8 cellular contexts compared by ENCODE assay signal in the genomic region with DNA sequence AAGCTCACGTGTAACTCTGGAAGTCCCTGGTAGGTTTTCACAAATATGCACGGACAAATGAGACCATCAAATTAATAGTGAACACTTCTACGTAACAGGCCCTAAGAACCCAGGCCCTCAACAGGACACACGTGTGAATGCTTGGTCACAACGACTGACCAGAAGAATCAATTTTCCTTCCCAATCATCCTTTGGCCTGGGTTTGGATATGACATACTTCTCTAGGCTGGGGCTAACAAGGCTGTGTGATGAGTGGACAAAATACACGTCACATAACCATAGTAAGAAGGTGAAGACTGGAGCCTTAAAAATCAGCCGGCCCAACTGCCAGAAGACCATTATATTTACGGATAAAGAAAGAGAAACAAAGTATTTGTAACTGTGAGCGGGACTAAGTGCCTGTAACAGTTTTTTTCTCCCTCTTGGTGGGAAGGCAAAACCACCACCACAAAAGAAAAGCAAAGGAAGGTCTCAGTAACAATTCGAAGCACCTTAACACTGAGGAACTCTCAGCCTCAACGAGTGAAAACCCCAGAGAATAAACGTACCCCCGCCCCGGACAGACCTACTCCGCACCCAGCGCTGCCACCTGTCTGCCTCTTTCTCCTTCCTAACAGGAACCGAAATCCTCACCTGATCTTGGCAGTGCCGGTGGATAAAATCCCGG. TPM values are rescaled to one million over a fixed set of nuclear protein-coding genes. Genes with fewer than 3 reads are reported as not detected.
DNase-seq lines count a peak whose midpoint lies in the region; ATAC-seq and TF ChIP-seq lines count a peak whose summit lies in the region.

No MANE protein-coding gene starts in this region.

- 2% methylated on average over 16 of the region's 19 CpGs for WGBS in SK-N-SH (ENCODE audit: low lambda C conversion rate)
- WGBS in esophagus muscularis mucosa = 1% methylated on average over 19 of the region's 19 CpGs

- H3K9me2 ChIP-seq in SK-N-SH = no peaks in the 10 kb centered on the region

- TF ChIP-seq RAD21 in SK-N-SH (IDR thresholded peaks at IDR 0.05; ENCODE audit: low read length) = no peak

- H3K9me3 ChIP-seq in SK-N-SH (no peaks in the 10 kb centered on the region), esophagus muscularis mucosa (no peaks in the 10 kb centered on the region), neuron (ENCODE audit: low read length) (no peaks in the 10 kb centered on the region)

- H3K4me2 ChIP-seq in SK-N-SH = peak overlapping the region; percentile 79

- CTCF ChIA-PET in SK-N-SH (lab: Yijun Ruan, JAX) = interaction anchor here (0.6 to 3.9 kb wide), 6 partner anchors 11 to 85 kb away, joined by 3 to 27 read pairs (median 6); no protein-coding TSS in a partner anchor

- TF ChIP-seq EP300 in SK-N-SH (IDR thresholded peaks at IDR 0.05; ENCODE audit: borderline replicate concordance in 1 of 2, low read depth in 1 of 2, low read length in 1 of 2) (no peak), esophagus muscularis mucosa (IDR thresholded peaks at IDR 0.05) (no peak)

- H3K36me3 ChIP-seq in SK-N-SH (replicated peaks in 1 of 2; ENCODE audit: control insufficient read depth in 1 of 2, insufficient read depth in 2 of 2, low read length in 1 of 2) (peaks cover 20% of the 10 kb centered on the region in 2 experiments), esophagus muscularis mucosa (peaks cover 8 to 19% (median 13%) of the 10 kb centered on the region in 4 donors), neuron (ENCODE audit: insufficient read depth, low read length) (peaks cover 14% of the 10 kb centered on the region)

- H2AFZ ChIP-seq in SK-N-SH (ENCODE audit: low read depth) = peak overlapping the region; percentile 60; the same call in 1 of the 2 replicates
- H2AFZ ChIP-seq in neuron (ENCODE audit: low read depth, low read length) = no peak overlapping the region

- H3K79me2 ChIP-seq in SK-N-SH (ENCODE audit: insufficient read depth) = peaks cover 55% of the 10 kb centered on the region

- DNase-seq in EH (ENCODE audit: low read depth) (peak; percentile 51), SK-N-SH (no peak), esophagus muscularis mucosa (ENCODE audit: extremely low spot score) (no peak), NCI-H2196 treated with DMSO at 0.1 percent for 48 hours (lab: John Stamatoyannopoulos, UW; ENCODE audit: unreplicated experiment) (no peak), NCI-H2107 (lab: John Stamatoyannopoulos, UW) (no peak)
- no peak for DNase-seq in activated CD4-positive, alpha-beta T cell treated with anti-CD3 and anti-CD28 coated beads, Interleukin-2, amount 50 U/mL, for 48 hours

- TF ChIP-seq CTCF in SK-N-SH (IDR thresholded peaks at IDR 0.05) = no peak
- TF ChIP-seq CTCF in esophagus muscularis mucosa (IDR thresholded peaks at IDR 0.05) = no peak

- H3K27ac ChIP-seq in SK-N-SH (ENCODE audit: low read depth in 2 of 2, low read length in 1 of 2) (peak overlapping the region; percentile 67 to 74; a peak in 3 of 4 replicates), esophagus muscularis mucosa (replicated peaks in 1 of 4) (peak overlapping the region; percentile 92 to 97 (median 95))

- H3K4me1 ChIP-seq in SK-N-SH (ENCODE audit: control insufficient read depth in 1 of 2, insufficient read depth in 2 of 2, low read depth in 1 of 2, low read length in 1 of 2) (peaks cover 28 to 38% of the 10 kb centered on the region in 2 experiments), esophagus muscularis mucosa (peaks cover 37 to 48% (median 46%) of the 10 kb centered on the region in 4 donors), neuron (ENCODE audit: insufficient read depth, low read length) (peaks cover 39% of the 10 kb centered on the region)

- POLR2A ChIA-PET in SK-N-SH (lab: Yijun Ruan, JAX) = interaction anchor here (0.6 to 3.4 kb wide), 10 partner anchors 16 to 221 kb away, joined by 3 to 38 read pairs (median 4); a partner anchor contains a TSS

- H3K27me3 ChIP-seq in SK-N-SH (ENCODE audit: insufficient read depth) (no peaks in the 10 kb centered on the region), esophagus muscularis mucosa (no peaks in the 10 kb centered on the region), neuron (ENCODE audit: insufficient read depth, low read length) (no peaks in the 10 kb centered on the region)

- peak; percentile 1 for ATAC-seq in HG02610 (IDR thresholded peaks at IDR 0.05; ENCODE audit: unreplicated experiment)

- H3K4me3 ChIP-seq in SK-N-SH (ENCODE audit: low read depth in 2 of 2, low read length in 1 of 2) = peak overlapping the region; percentile 84 to 97
- H3K4me3 ChIP-seq in esophagus muscularis mucosa = peak overlapping the region; percentile 69 to 82 (median 74)
- peak overlapping the region; percentile 90 for H3K4me3 ChIP-seq in neuron (ENCODE audit: low read length)

- H3F3A ChIP-seq in SK-N-SH (replicated peaks; ENCODE audit: insufficient read depth) = peaks cover 3% of the 10 kb centered on the region

- H4K20me1 ChIP-seq in SK-N-SH (ENCODE audit: insufficient read depth) = 0 out of 2 replicates have a peak, but pooled peaks cover 3% of the 10 kb centered on the region

- intact Hi-C loops in esophagus muscularis mucosa (cut with DNase I) = loop anchor here (5.0 kb wide), 2 partner anchors 64 to 124 kb away; a partner anchor contains a TSS

- no peak for TF ChIP-seq POLR2A in esophagus muscularis mucosa (IDR thresholded peaks at IDR 0.05; ENCODE audit: low read depth)

- H3K9ac ChIP-seq in SK-N-SH = peak overlapping the region; percentile 80

TF ChIP-seq in SK-N-SH, 30 proteins besides CTCF, POLR2A, EP300 and RAD21:
- TF ChIP-seq MXI1 (IDR thresholded peaks at IDR 0.05; ENCODE audit: low read depth, low read length) (0 out of 2 replicates have a peak, but pooled peaks have one; percentile 24), SIN3A (IDR thresholded peaks at IDR 0.05; ENCODE audit: borderline replicate concordance, low read depth, low read length) (no peak)

RNA-seq across cellular contexts. Expression of a gene that starts 0.5 kb away (rescaled TPM):
- polyA plus RNA-seq in SK-N-SH (2012; rRNA removed) = 10.1 and 15.1 TPM in 2 replicates
- 13.8 and 15.7 TPM in 2 replicates for polyA plus RNA-seq in SK-N-SH (2012; cell fraction: cytosol; rRNA removed)
- polyA plus RNA-seq in SK-N-SH (2012; cell fraction: nucleus; rRNA removed) = 5.2 and 10.3 TPM in 2 replicates
- total RNA-seq in esophagus muscularis mucosa = 10 to 100 TPM; 15.0 to 22.5 (median 19.1) TPM

RNA-seq across cellular contexts. Expression of a gene that starts 57.7 kb away (rescaled TPM):
- not detected in 2 replicates for polyA plus RNA-seq in SK-N-SH (2012; rRNA removed)
- 0.01 TPM in 1 of 2 replicates, not detected in the other for polyA plus RNA-seq in SK-N-SH (2012; cell fraction: cytosol; rRNA removed)
- polyA plus RNA-seq in SK-N-SH (2012; cell fraction: nucleus; rRNA removed) = not detected in 2 replicates
- under 1 TPM in 2 of 4 donors, not detected in 2; 0.17 to 0.98 TPM for total RNA-seq in esophagus muscularis mucosa
